ENCODE assay signal across 12 cellular contexts in the genomic region with DNA sequence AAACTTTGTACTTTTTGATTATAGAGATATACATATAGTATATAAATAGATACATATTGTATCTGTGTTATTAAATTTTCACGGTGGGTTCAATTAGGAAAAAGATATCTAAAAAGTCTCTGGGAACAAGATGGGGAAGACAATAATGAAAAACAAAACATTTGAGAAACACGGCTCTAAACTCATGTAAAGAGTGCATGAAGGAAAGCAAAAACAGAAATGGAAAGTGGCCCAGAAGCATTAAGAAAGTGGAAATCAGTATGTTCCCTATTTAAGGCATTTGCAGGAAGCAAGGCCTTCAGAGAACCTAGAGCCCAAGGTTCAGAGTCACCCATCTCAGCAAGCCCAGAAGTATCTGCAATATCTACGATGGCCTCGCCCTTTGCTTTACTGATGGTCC. TPM values are rescaled to one million over a fixed set of nuclear protein-coding genes. Genes with fewer than 3 reads are reported as not detected.
"Had no signal": no experiment of that assay in that cellular context is flagged by ENCODE, and none has a peak within 500 bp of the region (broad histone marks: within the 10 kb centered on the region; RNA-seq: fewer than 3 reads in every experiment).

TSS of gene IFNA1 (plus strand) at position 301 of the 400 bp plus-strand sequence. CDS start at position 370, 69 bp downstream.

- H3K9me3 ChIP-seq: HAP-1 had no signal

- H3K4me1 ChIP-seq: HAP-1 had no signal

- H3K4me3 Mint-ChIP-seq: GM23338, H9, HFFc6 had no signal

- H3K4me3 ChIP-seq: GM23248, GM23338, HAP-1 had no signal

- DNase-seq: GM23248, GOT3, H7, H9, HCEC 1CT, HFFc6 had no signal

- H3K27ac ChIP-seq: GM23248 had no signal

- H3K9me3 Mint-ChIP-seq: GM23338, HFFc6 had no signal

- H3K36me3 ChIP-seq: HAP-1 had no signal

- FAIRE-seq: H54 had no signal

- H3K27ac Mint-ChIP-seq: GM23338, H9, HFFc6 had no signal

- H3K4me1 Mint-ChIP-seq: GM23338, H9 had no signal

- ATAC-seq: GM23338, HCT116 had no signal

RNA-seq across cellular contexts. Expression of gene IFNA1, which starts in this region (rescaled TPM):
- total RNA-seq: GM23248, GM23338, H1, H4, H7, H9, HFFc6 had no signal
- polyA plus RNA-seq: GM23338, H1 had no signal
